In genomic region chr19:37172368-37173366, GRCh38 we compare ENCODE assay signal across 8 cellular contexts. TPM values are rescaled to one million over a fixed set of nuclear protein-coding genes. Genes with fewer than 3 reads are reported as not detected.
DNase-seq lines count a peak whose midpoint lies in the region; ATAC-seq and TF ChIP-seq lines count a peak whose summit lies in the region.

ZNF585A (minus strand) TSS chr19:37172695; CDS start chr19:37169910, 2,785 bp downstream.

- H3K4me1 ChIP-seq in Karpas-422 (ENCODE audit: low read length) (no peaks in the 10 kb centered on the region; the same call in 1 of the 2 replicates), Peyer's patch (no peaks in the 10 kb centered on the region)

- H3K9me2 ChIP-seq in Karpas-422 (replicated peaks; ENCODE audit: insufficient read depth, low read length), result no peaks in the 10 kb centered on the region

- DNase-seq in Daoy (ENCODE audit: low read depth) (peak; percentile 94), Karpas-422 (peak; percentile 94), Peyer's patch (peak; percentile 89 to 97 (median 90)), fibroblast of pulmonary artery (ENCODE audit: low read depth) (peak; percentile 98)
- peak; percentile 83 for DNase-seq in activated T-helper 9 cell treated with anti-CD3 and anti-CD28 coated beads, Interleukin-2, amount 50 U/mL, for 16 hours (ENCODE audit: low read depth)
- DNase-seq in naive thymus-derived CD8-positive, alpha-beta T cell, result peak; percentile 71 to 96 (median 89)

- ATAC-seq in GM21825 (IDR thresholded peaks at IDR 0.05; ENCODE audit: unreplicated experiment), result peak; percentile 92
- peak; percentile 99 for ATAC-seq in naive thymus-derived CD8-positive, alpha-beta T cell
- peak; percentile 100 for ATAC-seq in stimulated activated memory B cell treated with anti-CD40 and anti-IgM and Interleukin-4, amounts not matched to agents 10 μg/mL and 1 μg/mL and 100 μg/mL, for 72 hours

- peaks cover 19% of the 10 kb centered on the region for H3K36me3 ChIP-seq in Karpas-422 (ENCODE audit: insufficient read depth, low read length)
- H3K36me3 ChIP-seq in Peyer's patch, result peaks cover 0 to 23% (median 7%) of the 10 kb centered on the region in 3 donors

- 0 out of 2 replicates have a peak, but pooled peaks cover 4% of the 10 kb centered on the region for H3K79me2 ChIP-seq in Karpas-422 (ENCODE audit: low read length)

- H3K9ac ChIP-seq in Karpas-422 (ENCODE audit: low read length), result peak within 1 kb of the TSS; percentile 73

- H3K9me3 Mint-ChIP-seq in naive thymus-derived CD8-positive, alpha-beta T cell, result peaks cover 11 to 62% (median 34%) of the 10 kb centered on the region in 9 donors
- peaks cover 14% of the 10 kb centered on the region for H3K9me3 Mint-ChIP-seq in stimulated activated memory B cell treated with anti-CD40 and anti-IgM and Interleukin-4, amounts not matched to agents 10 μg/mL and 1 μg/mL and 100 μg/mL, for 72 hours

- H3K9me3 ChIP-seq in Karpas-422 (ENCODE audit: low read length) (peaks cover 21% of the 10 kb centered on the region), Peyer's patch (peaks cover 0 to 12% (median 0%) of the 10 kb centered on the region in 4 donors)

- no peaks in the 10 kb centered on the region for H4K20me1 ChIP-seq in Karpas-422 (ENCODE audit: insufficient read depth, low read depth, low read length)

- peak within 1 kb of the TSS; percentile 66 for H3K4me2 ChIP-seq in Karpas-422 (ENCODE audit: low read depth, low read length, poor library complexity, severe bottlenecking)

- no peaks in the 10 kb centered on the region for H3K27me3 Mint-ChIP-seq in naive thymus-derived CD8-positive, alpha-beta T cell
- H3K27me3 Mint-ChIP-seq in stimulated activated memory B cell treated with anti-CD40 and anti-IgM and Interleukin-4, amounts not matched to agents 10 μg/mL and 1 μg/mL and 100 μg/mL, for 72 hours, result no peaks in the 10 kb centered on the region

- TF ChIP-seq POLR2A in Peyer's patch (IDR thresholded peaks at IDR 0.05), result peak in 1 of 2 donors; percentile 27

- H3K4me1 Mint-ChIP-seq in naive thymus-derived CD8-positive, alpha-beta T cell, result peaks cover 0 to 11% (median 6%) of the 10 kb centered on the region in 4 donors
- H3K4me1 Mint-ChIP-seq in stimulated activated memory B cell treated with anti-CD40 and anti-IgM and Interleukin-4, amounts not matched to agents 10 μg/mL and 1 μg/mL and 100 μg/mL, for 72 hours, result no peaks in the 10 kb centered on the region

- H3K36me3 Mint-ChIP-seq in naive thymus-derived CD8-positive, alpha-beta T cell, result peaks cover 29 to 43% (median 30%) of the 10 kb centered on the region in 3 donors
- peaks cover 29% of the 10 kb centered on the region for H3K36me3 Mint-ChIP-seq in stimulated activated memory B cell treated with anti-CD40 and anti-IgM and Interleukin-4, amounts not matched to agents 10 μg/mL and 1 μg/mL and 100 μg/mL, for 72 hours

- H3K27ac Mint-ChIP-seq in naive thymus-derived CD8-positive, alpha-beta T cell, result peak within 1 kb of the TSS in 2 of 10 donors; percentile 27 to 58
- H3K27ac Mint-ChIP-seq in stimulated activated memory B cell treated with anti-CD40 and anti-IgM and Interleukin-4, amounts not matched to agents 10 μg/mL and 1 μg/mL and 100 μg/mL, for 72 hours, result no peak within 1 kb of the TSS

- peak within 1 kb of the TSS; percentile 56; the same call in 1 of the 2 replicates for H2AFZ ChIP-seq in Karpas-422 (ENCODE audit: low read length)

- H3K27me3 ChIP-seq in Karpas-422 (ENCODE audit: low read length) (no peaks in the 10 kb centered on the region), Peyer's patch (no peaks in the 10 kb centered on the region)

- H3K4me3 ChIP-seq in Karpas-422 (ENCODE audit: low read length) (peak within 1 kb of the TSS; percentile 74), Peyer's patch (peak within 1 kb of the TSS; percentile 51 to 80 (median 57)), fibroblast of pulmonary artery (replicated peaks; ENCODE audit: low read depth, low read length) (peak within 1 kb of the TSS; percentile 83)

- peak in 4 of 6 experiments; percentile 14 to 44 (median 24) for TF ChIP-seq CTCF in Peyer's patch (IDR thresholded peaks at IDR 0.05)
- peak; percentile 35 for TF ChIP-seq CTCF in fibroblast of pulmonary artery (IDR thresholded peaks at IDR 0.05; ENCODE audit: low read length, missing control alignments)

- no peak within 1 kb of the TSS for H3K27ac ChIP-seq in Karpas-422 (ENCODE audit: low read length)
- H3K27ac ChIP-seq in Peyer's patch, result peak within 1 kb of the TSS; percentile 51 to 83 (median 66)

- POLR2A ChIA-PET in naive thymus-derived CD8-positive, alpha-beta T cell (lab: Charles Lee), result interaction anchor here (0.5 to 2.3 kb wide), 6 partner anchors 37 to 1186 kb away, joined by 3 to 8 read pairs (median 6); partner anchors contain the start of genes ZNF383, ZNF420, ZNF529 and ZNF585B

- H3K4me3 Mint-ChIP-seq in naive thymus-derived CD8-positive, alpha-beta T cell, result peak within 1 kb of the TSS in 4 of 10 donors; percentile 26 to 66 (median 52)
- no peak within 1 kb of the TSS for H3K4me3 Mint-ChIP-seq in stimulated activated memory B cell treated with anti-CD40 and anti-IgM and Interleukin-4, amounts not matched to agents 10 μg/mL and 1 μg/mL and 100 μg/mL, for 72 hours

RNA-seq across cellular contexts. Expression of gene ZNF585A, which starts in this region (rescaled TPM):
- total RNA-seq in Daoy (2014; rRNA removed; shearing (Covaris generic)), result 11.9 and 16.5 TPM in 2 replicates
- 4.4 and 7.2 TPM in 2 replicates for total RNA-seq in Karpas-422 (2014; rRNA removed; shearing (Covaris generic); ENCODE audit: low replicate concordance)
- total RNA-seq in Peyer's patch, result 10 to 100 TPM in 1 of 4 donors, 1 to 10 TPM in 3; 4.1 to 27.5 (median 6.7) TPM
- 10 to 100 TPM; 17.1 to 23.8 TPM for total RNA-seq in naive thymus-derived CD8-positive, alpha-beta T cell
- 10 to 100 TPM; 60.1 to 63.9 (median 61.2) TPM for polyA plus RNA-seq in naive thymus-derived CD8-positive, alpha-beta T cell
